11 cellular contexts compared by ENCODE assay signal in genomic region chr3:61650276-61650675, GRCh38.
DNase-seq lines count a peak whose midpoint lies in the region; ATAC-seq and TF ChIP-seq lines count a peak whose summit lies in the region.
"Had no signal": no experiment of that assay in that cellular context is flagged by ENCODE, and none has a peak within 500 bp of the region (broad histone marks: within the 10 kb centered on the region; RNA-seq: fewer than 3 reads in every experiment).

No MANE protein-coding gene starts in this region.

- no peak for TF ChIP-seq POLR2A in ovary (IDR thresholded peaks at IDR 0.05)

- TF ChIP-seq EP300 in ovary (IDR thresholded peaks at IDR 0.05), result no peak

- no peak for ATAC-seq in GM18517 (IDR thresholded peaks at IDR 0.05; ENCODE audit: unreplicated experiment)
- no peak for ATAC-seq in GM21528 (IDR thresholded peaks at IDR 0.05; ENCODE audit: low FRiP score, unreplicated experiment)
- ATAC-seq: esophagus mucosa had no signal

- 12 to 48% (median 15%) methylated on average over 7 of the region's 7 CpGs for WGBS in ovary, 3 donors

- H3K9me3 ChIP-seq in ovary, result no peaks in the 10 kb centered on the region
- H3K9me3 ChIP-seq: thoracic aorta had no signal

- H3K27ac ChIP-seq in ovary (no peak overlapping the region), caudate nucleus (ENCODE audit: low read depth, low read length) (no peak overlapping the region)
- H3K27ac ChIP-seq: thoracic aorta had no signal

- no peaks in the 10 kb centered on the region for H3K27me3 ChIP-seq in ovary

- DNase-seq in AG10803 (ENCODE audit: low read depth) (peak; percentile 97), RPMI7951 (ENCODE audit: low read depth) (peak; percentile 78), fibroblast of the conjunctiva (ENCODE audit: low read depth) (peak; percentile 71), ovary (peak; percentile 63 to 83 (median 80)), GM20000 (ENCODE audit: low spot score) (no peak), caudate nucleus (lab: John Stamatoyannopoulos, UW) (no peak)
- DNase-seq: NCI-H1092 had no signal

- H3K4me3 ChIP-seq in AG10803 (ENCODE audit: low read length) (no peak overlapping the region), ovary (no peak overlapping the region)
- H3K4me3 ChIP-seq: thoracic aorta had no signal

- TF ChIP-seq CTCF in AG10803 (conservative IDR thresholded peaks at IDR 0.05; ENCODE audit: low read length) (no peak), ovary (IDR thresholded peaks at IDR 0.05) (no peak), GM20000 (IDR thresholded peaks at IDR 0.05; ENCODE audit: extremely low read depth, missing control alignments) (no peak)

- H3K4me1 ChIP-seq in ovary (ENCODE audit: insufficient read depth), result peaks cover 3% of the 10 kb centered on the region

- intact Hi-C loops in ovary (cut with DNase I), result no loop called here

- no peaks in the 10 kb centered on the region for H3K36me3 ChIP-seq in ovary
- H3K36me3 ChIP-seq: thoracic aorta had no signal

Comparison
In these comparisons a context has a peak if more than half of its experiments do, and no peak if none do; other contexts are left out.
1. DNase-seq: peak in AG10803 (single experiment), RPMI7951 (single experiment), fibroblast of the conjunctiva (single experiment) and ovary (5 of 5); none in GM20000 (single experiment) and caudate nucleus (0 of 61).